ENCODE assay signal across 37 cellular contexts in genomic region chr5:20245432-20245974, GRCh38.
"Had no signal": no experiment of that assay in that cellular context is flagged by ENCODE, and none has a peak within 500 bp of the region (broad histone marks: within the 10 kb centered on the region; RNA-seq: fewer than 3 reads in every experiment).

No MANE protein-coding gene starts in this region.

- DNase-seq: activated effector memory CD4-positive, alpha-beta T cell treated with anti-CD3 and anti-CD28 coated beads, Interleukin-2, amount 50 U/mL, for 16 hours; activated effector memory CD4-positive, alpha-beta T cell treated with Interleukin-2 at 50 U/mL for 16 hours; activated gamma-delta T cell; activated gamma-delta T cell treated with Interleukin-2 at 50 U/mL for 16 hours; activated naive CD4-positive, alpha-beta T cell; activated naive CD4-positive, alpha-beta T cell treated with anti-CD3 and anti-CD28 coated beads for 36 hours; activated naive CD4-positive, alpha-beta T cell treated with anti-CD3 and anti-CD28 coated beads, Interleukin-2, amount 10 ng/mL, durations not matched to agents 7 days and 5 days; activated naive CD4-positive, alpha-beta T cell treated with Interleukin-2 at 50 U/mL for 16 hours; activated naive CD8-positive, alpha-beta T cell treated with anti-CD3 and anti-CD28 coated beads for 36 hours; activated naive CD8-positive, alpha-beta T cell treated with anti-CD3 and anti-CD28 coated beads, Interleukin-2, amount 10 ng/mL, durations not matched to agents 7 days and 5 days; activated naive CD8-positive, alpha-beta T cell treated with anti-CD3 and anti-CD28 coated beads, Interleukin-2, amount 50 U/mL, for 24 hours; activated T-cell treated with anti-CD3 and anti-CD28 coated beads, Interleukin-2, amount 50 U/mL, for 1 hour; activated T-cell treated with anti-CD3 and anti-CD28 coated beads, Interleukin-2, amount 50 U/mL, for 24 hours; activated T-cell treated with anti-CD3 and anti-CD28 coated beads, Interleukin-2, amount 50 U/mL, for 4 hours; activated T-cell treated with anti-CD3 and anti-CD28 coated beads, Interleukin-2, amount 50 U/mL, for 48 hours; activated T-cell treated with anti-CD3 and anti-CD28 coated beads, Interleukin-2, amount 50 U/mL, for 72 hours; adrenal gland; amniotic stem cell; amygdala; anterior cingulate cortex; aorta; body of pancreas; brain microvascular endothelial cell; caudate nucleus; central memory CD4-positive, alpha-beta T cell; cerebellar nuclear complex had no signal

- H3K27ac ChIP-seq: adrenal gland, ascending aorta, body of pancreas, brain microvascular endothelial cell, breast epithelium, cardiac muscle cell had no signal

- H3K4me3 ChIP-seq: adrenal gland, ascending aorta, body of pancreas, breast epithelium, cardiac muscle cell had no signal

- H3K27me3 Mint-ChIP-seq: activated naive CD4-positive, alpha-beta T cell treated with anti-CD3 and anti-CD28 coated beads, Interleukin-2, amount 10 ng/mL, durations not matched to agents 7 days and 5 days; activated naive CD4-positive, alpha-beta T cell treated with anti-CD3 and anti-CD28 coated beads, Interleukin-2, amount 50 U/mL, for 24 hours; activated naive CD8-positive, alpha-beta T cell; activated naive CD8-positive, alpha-beta T cell treated with anti-CD3 and anti-CD28 coated beads for 36 hours; activated naive CD8-positive, alpha-beta T cell treated with anti-CD3 and anti-CD28 coated beads, Interleukin-2, amount 10 ng/mL, durations not matched to agents 7 days and 5 days; activated naive CD8-positive, alpha-beta T cell treated with anti-CD3 and anti-CD28 coated beads, Interleukin-2, amount 50 U/mL, for 24 hours; activated T-cell treated with anti-CD3 and anti-CD28 coated beads, Interleukin-2, amount 50 U/mL, for 24 hours; activated T-helper 17 cell treated with anti-CD3 and anti-CD28 coated beads, Interleukin-2, amount 50 U/mL, for 72 hours; brain; central memory CD8-positive, alpha-beta T cell had no signal

- H3K36me3 ChIP-seq: adrenal gland, ascending aorta, brain microvascular endothelial cell, breast epithelium, cardiac muscle cell had no signal

- H3K9me3 Mint-ChIP-seq: activated naive CD4-positive, alpha-beta T cell treated with anti-CD3 and anti-CD28 coated beads, Interleukin-2, amount 50 U/mL, for 24 hours; central memory CD8-positive, alpha-beta T cell had no signal

- H3K4me3 Mint-ChIP-seq: activated naive CD4-positive, alpha-beta T cell treated with anti-CD3 and anti-CD28 coated beads for 36 hours; activated naive CD4-positive, alpha-beta T cell treated with anti-CD3 and anti-CD28 coated beads, Interleukin-2, amount 10 ng/mL, durations not matched to agents 7 days and 5 days; activated naive CD4-positive, alpha-beta T cell treated with anti-CD3 and anti-CD28 coated beads, Interleukin-2, amount 50 U/mL, for 24 hours; activated naive CD8-positive, alpha-beta T cell; activated naive CD8-positive, alpha-beta T cell treated with anti-CD3 and anti-CD28 coated beads for 36 hours; activated naive CD8-positive, alpha-beta T cell treated with anti-CD3 and anti-CD28 coated beads, Interleukin-2, amount 10 ng/mL, durations not matched to agents 7 days and 5 days; activated naive CD8-positive, alpha-beta T cell treated with anti-CD3 and anti-CD28 coated beads, Interleukin-2, amount 50 U/mL, for 24 hours; activated T-cell treated with anti-CD3 and anti-CD28 coated beads, Interleukin-2, amount 50 U/mL, for 24 hours; activated T-cell treated with anti-CD3 and anti-CD28 coated beads, Interleukin-2, amount 50 U/mL, for 4 hours; activated T-cell treated with anti-CD3 and anti-CD28 coated beads, Interleukin-2, amount 50 U/mL, for 72 hours; activated T-helper 1 cell treated with anti-CD3 and anti-CD28 coated beads, Interleukin-12 subunit alpha, Interleukin-12 subunit beta, Interleukin-2, Interleukin-4 antibody, amounts not matched to agents 30 ng/mL and 10 ng/mL and 1 ng/mL, durations not matched to agents 14 hours and 24 hours and 36 hours; activated T-helper 17 cell treated with anti-CD3 and anti-CD28 coated beads, Interleukin-2, amount 50 U/mL, for 72 hours; brain; central memory CD8-positive, alpha-beta T cell had no signal

- H3K9me3 ChIP-seq: adrenal gland, ascending aorta, body of pancreas, breast epithelium had no signal

- H3K4me1 ChIP-seq: adrenal gland, ascending aorta, body of pancreas, breast epithelium had no signal

- H3K36me3 Mint-ChIP-seq: activated naive CD4-positive, alpha-beta T cell treated with anti-CD3 and anti-CD28 coated beads, Interleukin-2, amount 10 ng/mL, durations not matched to agents 7 days and 5 days; activated naive CD4-positive, alpha-beta T cell treated with anti-CD3 and anti-CD28 coated beads, Interleukin-2, amount 50 U/mL, for 24 hours; activated naive CD4-positive, alpha-beta T cell treated with anti-CD3 and anti-CD28 coated beads, Interleukin-2, amount 50 U/mL, for 72 hours; activated naive CD8-positive, alpha-beta T cell; activated naive CD8-positive, alpha-beta T cell treated with anti-CD3 and anti-CD28 coated beads for 36 hours; activated naive CD8-positive, alpha-beta T cell treated with anti-CD3 and anti-CD28 coated beads, Interleukin-2, amount 10 ng/mL, durations not matched to agents 7 days and 5 days; brain had no signal

- ATAC-seq: activated naive CD4-positive, alpha-beta T cell treated with anti-CD3 and anti-CD28 coated beads, Interleukin-2, amount 50 U/mL, for 72 hours; activated naive CD8-positive, alpha-beta T cell treated with anti-CD3 and anti-CD28 coated beads, Interleukin-2, amount 50 U/mL, for 24 hours; activated T-cell treated with anti-CD3 and anti-CD28 coated beads, Interleukin-2, amount 50 U/mL, for 4 hours; activated T-cell treated with anti-CD3 and anti-CD28 coated beads, Interleukin-2, amount 50 U/mL, for 72 hours; activated T-helper 17 cell treated with anti-CD3 and anti-CD28 coated beads, Interleukin-2, amount 50 U/mL, for 72 hours; body of pancreas had no signal

- H3K27me3 ChIP-seq: adrenal gland, ascending aorta, body of pancreas, brain microvascular endothelial cell, breast epithelium, cardiac muscle cell had no signal

- H3K4me1 Mint-ChIP-seq: activated naive CD4-positive, alpha-beta T cell treated with anti-CD3 and anti-CD28 coated beads, Interleukin-2, amount 10 ng/mL, durations not matched to agents 7 days and 5 days; activated naive CD4-positive, alpha-beta T cell treated with anti-CD3 and anti-CD28 coated beads, Interleukin-2, amount 50 U/mL, for 24 hours; activated naive CD8-positive, alpha-beta T cell treated with anti-CD3 and anti-CD28 coated beads for 36 hours; activated naive CD8-positive, alpha-beta T cell treated with anti-CD3 and anti-CD28 coated beads, Interleukin-2, amount 10 ng/mL, durations not matched to agents 7 days and 5 days; activated naive CD8-positive, alpha-beta T cell treated with anti-CD3 and anti-CD28 coated beads, Interleukin-2, amount 50 U/mL, for 24 hours; activated T-helper 17 cell treated with anti-CD3 and anti-CD28 coated beads, Interleukin-2, amount 50 U/mL, for 72 hours; brain; central memory CD8-positive, alpha-beta T cell had no signal

- H3K27ac Mint-ChIP-seq: activated naive CD4-positive, alpha-beta T cell treated with anti-CD3 and anti-CD28 coated beads for 36 hours; activated naive CD4-positive, alpha-beta T cell treated with anti-CD3 and anti-CD28 coated beads, Interleukin-2, amount 10 ng/mL, durations not matched to agents 7 days and 5 days; activated naive CD4-positive, alpha-beta T cell treated with anti-CD3 and anti-CD28 coated beads, Interleukin-2, amount 50 U/mL, for 24 hours; activated naive CD4-positive, alpha-beta T cell treated with anti-CD3 and anti-CD28 coated beads, Interleukin-2, amount 50 U/mL, for 72 hours; activated naive CD8-positive, alpha-beta T cell; activated naive CD8-positive, alpha-beta T cell treated with anti-CD3 and anti-CD28 coated beads for 36 hours; activated naive CD8-positive, alpha-beta T cell treated with anti-CD3 and anti-CD28 coated beads, Interleukin-2, amount 10 ng/mL, durations not matched to agents 7 days and 5 days; activated naive CD8-positive, alpha-beta T cell treated with anti-CD3 and anti-CD28 coated beads, Interleukin-2, amount 50 U/mL, for 24 hours; activated T-cell treated with anti-CD3 and anti-CD28 coated beads, Interleukin-2, amount 50 U/mL, for 24 hours; activated T-cell treated with anti-CD3 and anti-CD28 coated beads, Interleukin-2, amount 50 U/mL, for 72 hours; activated T-helper 1 cell treated with anti-CD3 and anti-CD28 coated beads, Interleukin-12 subunit alpha, Interleukin-12 subunit beta, Interleukin-2, Interleukin-4 antibody, amounts not matched to agents 30 ng/mL and 10 ng/mL and 1 ng/mL, durations not matched to agents 14 hours and 24 hours and 36 hours; activated T-helper 17 cell treated with anti-CD3 and anti-CD28 coated beads, Interleukin-2, amount 50 U/mL, for 72 hours; activated T-helper 2 cell treated with anti-CD3 and anti-CD28 coated beads, Interferon-gamma antibody, Interleukin-2, Interleukin-4, amounts not matched to agents 10 μg/mL and 5 μg/mL and 100 μg/mL, durations not matched to agents 14 hours and 24 hours and 36 hours; brain had no signal
